ENCODE assay signal across 1 cellular context in genomic region chr21:29299906-29300546, GRCh38.
TF ChIP-seq lines count a peak whose summit lies in the region.

No MANE protein-coding gene starts in this region.

TF ChIP-seq in K562, 482 proteins besides CTCF, POLR2A, EP300 and RAD21 (continued from another document):
- peak in 1 of 3 experiments; percentile 44 for TF ChIP-seq YY1 (IDR thresholded peaks at IDR 0.05; ENCODE audit: borderline replicate concordance in 1 of 3, control insufficient read depth in 1 of 3, extremely low read depth in 1 of 3, insufficient read depth in 3 of 3, insufficient read length in 1 of 3, insufficient replicate concordance in 2 of 3, low read depth in 1 of 3, low read length in 2 of 3)
- peak; percentile 88 for TF ChIP-seq MXI1 (IDR thresholded peaks at IDR 0.05; ENCODE audit: low read depth, low read length)
- peak; percentile 82; the same call in 1 of the 2 replicates for TF ChIP-seq SMARCE1 (IDR thresholded peaks at IDR 0.05)
- TF ChIP-seq TFAP4 (CRISPR knock-in tag; IDR thresholded peaks at IDR 0.05; ENCODE audit: borderline replicate concordance) = peak; percentile 99
- TF ChIP-seq HDAC3 (IDR thresholded peaks at IDR 0.05; ENCODE audit: borderline replicate concordance, partially characterized antibody) = no peak
- peak; percentile 36; the same call in 1 of the 2 replicates for TF ChIP-seq TAL1 (IDR thresholded peaks at IDR 0.05)
- TF ChIP-seq NFE2 (IDR thresholded peaks at IDR 0.05; ENCODE audit: low read depth) = peak; percentile 99
- TF ChIP-seq ARID4B (CRISPR knock-in tag; IDR thresholded peaks at IDR 0.05) = peak; percentile 62; the same call in 1 of the 2 replicates
- TF ChIP-seq NUFIP1 (IDR thresholded peaks at IDR 0.05; ENCODE audit: partially characterized antibody) = peak; percentile 12
- no peak for TF ChIP-seq DDX20 (tag; IDR thresholded peaks at IDR 0.05; ENCODE audit: low read depth)
- no peak for TF ChIP-seq RBM17 (IDR thresholded peaks at IDR 0.05; ENCODE audit: borderline replicate concordance, low read depth, low read length)
- peak; percentile 79 for TF ChIP-seq NCOR1 (IDR thresholded peaks at IDR 0.05)
- peak; percentile 88 for TF ChIP-seq SOX6 (IDR thresholded peaks at IDR 0.05)
- TF ChIP-seq ELF2 (CRISPR knock-in tag; IDR thresholded peaks at IDR 0.05) = no peak
- TF ChIP-seq RFX5 (IDR thresholded peaks at IDR 0.05; ENCODE audit: low read depth, low read length) = peak; percentile 48; the same call in 1 of the 2 replicates
- peak; percentile 60 for TF ChIP-seq VEZF1 (CRISPR knock-in tag; IDR thresholded peaks at IDR 0.05)
- peak; percentile 99 for TF ChIP-seq MAFG (tag; conservative IDR thresholded peaks at IDR 0.05)
- TF ChIP-seq NEUROD1 (IDR thresholded peaks at IDR 0.05; ENCODE audit: borderline replicate concordance, low read depth, low read length, partially characterized antibody) = peak; percentile 47
- TF ChIP-seq ZZZ3 (IDR thresholded peaks at IDR 0.05) = no peak
TF ChIP-seq in K562: peak in this region for 114.
